8 cellular contexts compared by ENCODE assay signal in genomic region chr1:91020967-91021685, GRCh38. TPM values are rescaled to one million over a fixed set of nuclear protein-coding genes. Genes with fewer than 3 reads are reported as not detected.
DNase-seq lines count a peak whose midpoint lies in the region; ATAC-seq and TF ChIP-seq lines count a peak whose summit lies in the region.

No MANE protein-coding gene starts in this region.

- H3K4me2 ChIP-seq in H9 (ENCODE audit: insufficient read depth, insufficient read length, low read length): peak overlapping the region; percentile 80
- H3K4me2 ChIP-seq in SU-DHL-6 (ENCODE audit: low read depth, low read length, poor library complexity, severe bottlenecking): peak overlapping the region; percentile 93

- H3K4me1 Mint-ChIP-seq in H9: peaks cover 40 to 47% of the 10 kb centered on the region in 2 experiments

- no CpG with 5 or more reads among the region's 33 CpGs for WGBS in H9 (ENCODE audit: extremely low coverage, insufficient read length, low lambda C conversion rate)
- 1 to 2% methylated on average over 11 to 16 of the region's 33 CpGs for WGBS in upper lobe of left lung, 2 donors

- H3K9me3 Mint-ChIP-seq in H9: peaks cover 9 to 11% of the 10 kb centered on the region in 2 experiments

- H3K79me2 ChIP-seq in H9 (ENCODE audit: insufficient read depth, low read length) (peaks cover 28% of the 10 kb centered on the region; the same call in 1 of the 2 replicates), SU-DHL-6 (ENCODE audit: insufficient read depth, low read length) (peaks cover 52% of the 10 kb centered on the region)

- H3K27me3 ChIP-seq in H9 (ENCODE audit: insufficient read depth, low read length) (no peaks in the 10 kb centered on the region), SU-DHL-6 (ENCODE audit: low read length) (no peaks in the 10 kb centered on the region), upper lobe of left lung (no peaks in the 10 kb centered on the region)

- peak overlapping the region; percentile 98 for H3K27ac ChIP-seq in H9 (ENCODE audit: insufficient read length, low read depth, low read length)
- H3K27ac ChIP-seq in SU-DHL-6 (ENCODE audit: low read depth, low read length): peak overlapping the region; percentile 89
- H3K27ac ChIP-seq in upper lobe of left lung: peak overlapping the region; percentile 98 to 100 (median 100)

- H3K4me3 ChIP-seq in SU-DHL-6 (ENCODE audit: insufficient read depth, low read length, poor library complexity, severe bottlenecking): peak overlapping the region; percentile 89
- H3K4me3 ChIP-seq in upper lobe of left lung: peak overlapping the region; percentile 69 to 83 (median 76)

- H3K9ac ChIP-seq in H9 (ENCODE audit: extremely low read depth, insufficient read length, low read length) (peak overlapping the region; percentile 96), SU-DHL-6 (ENCODE audit: low read length) (peak overlapping the region; percentile 92)

- peaks cover 14% of the 10 kb centered on the region for H3K36me3 ChIP-seq in SU-DHL-6 (ENCODE audit: low read length)
- no peaks in the 10 kb centered on the region for H3K36me3 ChIP-seq in upper lobe of left lung

- H2BK5ac ChIP-seq in H9 (ENCODE audit: insufficient read length, low read length): peak overlapping the region; percentile 14

- H3K79me1 ChIP-seq in H9 (ENCODE audit: insufficient read depth, low read depth, low read length, poor library complexity, severe bottlenecking): peaks cover 4% of the 10 kb centered on the region

- H3T11ph ChIP-seq in H9 (ENCODE audit: low read length): peak overlapping the region; percentile 0

- TF ChIP-seq POLR2A in upper lobe of left lung (IDR thresholded peaks at IDR 0.05): no peak

- no peaks in the 10 kb centered on the region for H3K27me3 Mint-ChIP-seq in H9 (ENCODE audit: low read depth)

- H2AFZ ChIP-seq in H9 (ENCODE audit: low read length): no peak overlapping the region
- H2AFZ ChIP-seq in SU-DHL-6 (ENCODE audit: low read depth, low read length, severe bottlenecking): peak overlapping the region; percentile 5

- intact Hi-C loops in cardiac septum (cut with DNase I) (loop anchor here (5.0 kb wide), 3 partner anchors 49 to 299 kb away; no protein-coding TSS in a partner anchor), posterior cingulate gyrus (cut with DNase I) (loop anchor here (5.0 kb wide), 2 partner anchors 146 to 299 kb away; no protein-coding TSS in a partner anchor)

- peak overlapping the region; percentile 91 for H3K14ac ChIP-seq in H9 (ENCODE audit: insufficient read depth, low read length)

- H2BK15ac ChIP-seq in H9 (ENCODE audit: low read depth, low read length): no peak overlapping the region

- H2BK120ac ChIP-seq in H9 (ENCODE audit: low read depth, low read length, poor library complexity, severe bottlenecking): no peak overlapping the region

- TF ChIP-seq CTCF in H9 (conservative IDR thresholded peaks at IDR 0.05) (no peak), SU-DHL-6 (IDR thresholded peaks at IDR 0.05; ENCODE audit: insufficient read depth, low read length, poor library complexity, severe bottlenecking) (no peak), upper lobe of left lung (IDR thresholded peaks at IDR 0.05) (no peak)

- no peak for TF ChIP-seq EP300 in upper lobe of left lung (IDR thresholded peaks at IDR 0.05)

- no peak overlapping the region for H2BK20ac ChIP-seq in H9 (ENCODE audit: low read depth, low read length, poor library complexity, severe bottlenecking)

- H3K18ac ChIP-seq in H9 (ENCODE audit: insufficient read length, low read depth, low read length): peak overlapping the region; percentile 94

- peak; percentile 77 to 81 for ATAC-seq in upper lobe of left lung (ENCODE audit: low FRiP score in 2 of 2)

- DNase-seq in GF-D8 (lab: John Stamatoyannopoulos, UW) (peak; percentile 27), H9 (peak; percentile 88), M059J (ENCODE audit: low read depth) (peak; percentile 83), cardiac septum (ENCODE audit: low spot score) (peak; percentile 85), posterior cingulate gyrus (peak in 9 of 10 donors; percentile 36 to 92 (median 52)), upper lobe of left lung (peak in 1 of 2 donors; percentile 78)
- DNase-seq in activated naive CD8-positive, alpha-beta T cell treated with anti-CD3 and anti-CD28 coated beads, Interleukin-2, amount 50 U/mL, for 16 hours (ENCODE audit: low read depth, low spot score): peak; percentile 20

- H3F3A ChIP-seq in SU-DHL-6 (ENCODE audit: insufficient read depth): peaks cover 23% of the 10 kb centered on the region

- H3K23me2 ChIP-seq in H9 (ENCODE audit: insufficient read length, low read depth, low read length, poor library complexity, severe bottlenecking): peaks cover 3% of the 10 kb centered on the region

- peak overlapping the region; percentile 98 to 100 (median 99) for H3K27ac Mint-ChIP-seq in H9

- no peaks in the 10 kb centered on the region for H3K9me2 ChIP-seq in SU-DHL-6 (replicated peaks; ENCODE audit: insufficient read depth, low read length)

- H3K4ac ChIP-seq in H9 (ENCODE audit: low read depth, low read length): no peak overlapping the region; the same call in 1 of the 2 replicates

- H3K9me3 ChIP-seq in H9 (ENCODE audit: control insufficient read depth, low read depth, low read length) (no peaks in the 10 kb centered on the region), SU-DHL-6 (ENCODE audit: insufficient read depth, low read length) (no peaks in the 10 kb centered on the region), upper lobe of left lung (no peaks in the 10 kb centered on the region)

- no peak overlapping the region for H4K91ac ChIP-seq in H9 (ENCODE audit: insufficient read length, low read depth, low read length)

- H3K4me1 ChIP-seq in H9 (ENCODE audit: insufficient read depth, low read length) (peaks cover 2% of the 10 kb centered on the region; the same call in 1 of the 2 replicates), upper lobe of left lung (peaks cover 40 to 55% (median 44%) of the 10 kb centered on the region in 4 donors)

- H2AK5ac ChIP-seq in H9 (ENCODE audit: insufficient read length, low read length): no peak overlapping the region

- H3K56ac ChIP-seq in H9 (ENCODE audit: insufficient read length, low read depth, low read length): no peak overlapping the region

- H2BK12ac ChIP-seq in H9 (ENCODE audit: insufficient read length, low read depth, low read length): no peak overlapping the region

- no peak overlapping the region for H3K23ac ChIP-seq in H9 (ENCODE audit: insufficient read length, low read depth, low read length)

- peak overlapping the region; percentile 14 for H4K5ac ChIP-seq in H9 (ENCODE audit: insufficient read length, low read depth, low read length)

- H3K4me3 Mint-ChIP-seq in H9: peak overlapping the region; percentile 96 to 97

- no peak overlapping the region for H4K8ac ChIP-seq in H9 (replicated peaks; ENCODE audit: insufficient read length, low read depth, low read length)

- peaks cover 30 to 43% (median 37%) of the 10 kb centered on the region in 3 experiments for H3K36me3 Mint-ChIP-seq in H9 (ENCODE audit: insufficient read depth in 1 of 3, low read depth in 3 of 3)

- H4K20me1 ChIP-seq in H9 (ENCODE audit: control insufficient read depth, insufficient read depth, insufficient read length) (no peaks in the 10 kb centered on the region), SU-DHL-6 (ENCODE audit: low read depth, low read length) (peaks cover 17% of the 10 kb centered on the region)

RNA-seq across cellular contexts. Expression of gene ZNF644, which starts 0.7 kb away (rescaled TPM):
- total RNA-seq in H9 (2021) (78.9 and 80.7 TPM in 2 replicates), cardiac septum (42.6 TPM), upper lobe of left lung (100 to 1,000 TPM in 1 of 6 donors, 10 to 100 TPM in 5; 36.7 to 111 (median 42.9) TPM)
- 37.3 and 46.9 TPM in 2 replicates for total RNA-seq in M059J (2014; rRNA removed; shearing (Covaris generic))
